12 cellular contexts compared by ENCODE assay signal in genomic region chr5:989961-990530, GRCh38.
DNase-seq lines count a peak whose midpoint lies in the region; ATAC-seq and TF ChIP-seq lines count a peak whose summit lies in the region.
"Had no signal": no experiment of that assay in that cellular context is flagged by ENCODE, and none has a peak within 500 bp of the region (broad histone marks: within the 10 kb centered on the region; RNA-seq: fewer than 3 reads in every experiment).

No MANE protein-coding gene starts in this region.

- ATAC-seq in GM18505 (IDR thresholded peaks at IDR 0.05; ENCODE audit: unreplicated experiment) (no peak), GM18502 (IDR thresholded peaks at IDR 0.05; ENCODE audit: poor library complexity, unreplicated experiment) (no peak), HG02884 (IDR thresholded peaks at IDR 0.05; ENCODE audit: unreplicated experiment) (no peak)

- DNase-seq in Ammon's horn (ENCODE audit: low spot score) (peak; percentile 80), fibroblast of mammary gland (ENCODE audit: low read depth) (peak; percentile 40), GM19240 (ENCODE audit: insufficient read length, low spot score) (no peak)
- DNase-seq: brain microvascular endothelial cell; CD4-positive, CD25-positive, alpha-beta regulatory T cell; T1000 had no signal

- H3K27me3 ChIP-seq in OCI-LY3 (ENCODE audit: low read depth, low read length) (peaks cover 3% of the 10 kb centered on the region; the same call in 1 of the 2 replicates), mucosa of rectum (ENCODE audit: control insufficient read depth in 2 of 2, insufficient read depth in 2 of 2, low read length in 2 of 2) (no peaks in the 10 kb centered on the region)
- H3K27me3 ChIP-seq: ovary had no signal

- H3K27ac ChIP-seq in OCI-LY3 (ENCODE audit: low read length) (no peak overlapping the region), mucosa of rectum (ENCODE audit: low read depth in 2 of 2, low read length in 2 of 2) (peak overlapping the region; percentile 32 to 51)
- H3K27ac ChIP-seq: brain microvascular endothelial cell, ovary had no signal

- no peaks in the 10 kb centered on the region for H3K79me2 ChIP-seq in OCI-LY3 (ENCODE audit: low read length)

- no peak for TF ChIP-seq POLR2A in GM18505 (IDR thresholded peaks at IDR 0.05; ENCODE audit: borderline replicate concordance, extremely low read depth, insufficient read depth, insufficient read length)

- H4K20me1 ChIP-seq in OCI-LY3 (ENCODE audit: insufficient read depth, low read length): no peaks in the 10 kb centered on the region

- no peak overlapping the region for H2AFZ ChIP-seq in OCI-LY3 (ENCODE audit: low read depth, low read length)

- TF ChIP-seq CTCF in OCI-LY3 (IDR thresholded peaks at IDR 0.05; ENCODE audit: low read depth, low read length) (peak; percentile 27), fibroblast of mammary gland (conservative IDR thresholded peaks at IDR 0.05; ENCODE audit: control insufficient read depth, insufficient read depth, low read depth, low read length) (peak; percentile 17)

- H3K4me3 ChIP-seq in OCI-LY3 (ENCODE audit: low read length) (no peak overlapping the region), fibroblast of mammary gland (ENCODE audit: control insufficient read depth, low read depth, low read length) (no peak overlapping the region), mucosa of rectum (ENCODE audit: low read length in 2 of 2) (no peak overlapping the region)
- H3K4me3 ChIP-seq: ovary had no signal

- H3K9ac ChIP-seq in OCI-LY3 (ENCODE audit: low read length): no peak overlapping the region
- peak overlapping the region in 1 of 2 donors; percentile 26 for H3K9ac ChIP-seq in mucosa of rectum (ENCODE audit: low read depth in 1 of 2, low read length in 2 of 2)

- no peaks in the 10 kb centered on the region for H3K36me3 ChIP-seq in OCI-LY3 (replicated peaks; ENCODE audit: low read depth, low read length)
- H3K36me3 ChIP-seq in mucosa of rectum (ENCODE audit: control insufficient read depth in 2 of 2, insufficient read depth in 2 of 2, low read length in 2 of 2): no peaks in the 10 kb centered on the region
- H3K36me3 ChIP-seq: brain microvascular endothelial cell, ovary had no signal

- no peaks in the 10 kb centered on the region for H3K4me1 ChIP-seq in OCI-LY3 (ENCODE audit: low read length)
- peaks cover 0 to 5% of the 10 kb centered on the region in 2 donors for H3K4me1 ChIP-seq in mucosa of rectum (ENCODE audit: control insufficient read depth in 2 of 2, insufficient read depth in 2 of 2, low read length in 2 of 2)

- H3K4me2 ChIP-seq in OCI-LY3 (ENCODE audit: low read length): no peak overlapping the region

- H3K9me3 ChIP-seq in OCI-LY3 (ENCODE audit: insufficient read depth, low read length) (no peaks in the 10 kb centered on the region), mucosa of rectum (ENCODE audit: control insufficient read depth in 2 of 2, low read length in 2 of 2) (no peaks in the 10 kb centered on the region)
- H3K9me3 ChIP-seq: ovary had no signal
